10 cellular contexts compared by ENCODE assay signal in the genomic region with DNA sequence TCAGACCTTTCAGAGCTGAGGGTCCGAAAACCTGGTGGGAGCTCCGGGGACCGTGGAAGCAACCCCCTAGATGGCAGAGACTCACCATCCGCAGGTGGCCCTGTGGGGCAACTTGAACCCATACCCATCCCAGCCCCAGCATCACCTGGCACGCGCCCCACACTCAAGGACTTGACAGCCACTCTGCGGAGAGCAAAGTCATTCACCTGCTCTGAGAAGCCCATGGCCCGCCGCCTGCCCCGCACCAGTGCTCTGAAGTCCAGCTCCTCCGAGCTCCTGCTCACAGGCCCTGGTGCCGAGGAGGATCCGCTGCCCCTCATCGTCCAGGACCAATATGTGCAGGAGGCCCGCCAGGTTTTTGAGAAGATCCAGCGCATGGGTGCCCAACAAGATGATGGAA. TPM values are rescaled to one million over a fixed set of nuclear protein-coding genes. Genes with fewer than 3 reads are reported as not detected.
DNase-seq lines count a peak whose midpoint lies in the region; TF ChIP-seq lines count a peak whose summit lies in the region.
"Had no signal": no experiment of that assay in that cellular context is flagged by ENCODE, and none has a peak within 500 bp of the region (broad histone marks: within the 10 kb centered on the region; RNA-seq: fewer than 3 reads in every experiment).

No MANE protein-coding gene starts in this region.

- peak overlapping the region; percentile 98 for H3K4me2 ChIP-seq in mesenchymal stem cell (ENCODE audit: low read length, poor library complexity, severe bottlenecking)

- no peak overlapping the region for H2AFZ ChIP-seq in mesenchymal stem cell (ENCODE audit: low read depth, low read length)

- H3K27me3 ChIP-seq in mesenchymal stem cell (ENCODE audit: control insufficient read depth in 1 of 2, insufficient read depth in 1 of 2, low read length in 2 of 2) = no peaks in the 10 kb centered on the region

- no peak overlapping the region for H2BK5ac ChIP-seq in mesenchymal stem cell (ENCODE audit: low read depth, low read length, poor library complexity, severe bottlenecking)

- H3K4me3 ChIP-seq in HFF-Myc (replicated peaks; ENCODE audit: low read depth, low read length) (peak overlapping the region; percentile 56), coronary artery (peak overlapping the region; percentile 85), mesenchymal stem cell (ENCODE audit: insufficient read depth in 1 of 2, low read depth in 1 of 2, low read length in 2 of 2) (peak overlapping the region; percentile 26 to 89)
- H3K4me3 ChIP-seq: mucosa of descending colon had no signal

- no peak for TF ChIP-seq CTCF in HFF-Myc (IDR thresholded peaks at IDR 0.05; ENCODE audit: low read depth, low read length, missing control alignments)
- no peak for TF ChIP-seq CTCF in coronary artery (IDR thresholded peaks at IDR 0.05)

- H3K14ac ChIP-seq in mesenchymal stem cell (ENCODE audit: low read length in 2 of 2) = no peak overlapping the region

- 86% methylated on average over 16 of the region's 16 CpGs for WGBS in mesenchymal stem cell

- peak overlapping the region; percentile 64 to 77 for H3K18ac ChIP-seq in mesenchymal stem cell (ENCODE audit: low read depth in 1 of 2, low read length in 2 of 2)

- no peak overlapping the region for H4K8ac ChIP-seq in mesenchymal stem cell (ENCODE audit: low read length)

- H2BK15ac ChIP-seq in mesenchymal stem cell (ENCODE audit: low read depth, poor library complexity, severe bottlenecking) = no peak overlapping the region

- H3K4me1 ChIP-seq in mesenchymal stem cell (ENCODE audit: control insufficient read depth, insufficient read depth, low read depth, low read length) = peaks cover 57% of the 10 kb centered on the region

- no peak overlapping the region for H4K91ac ChIP-seq in mesenchymal stem cell (ENCODE audit: low read length)

- H2BK12ac ChIP-seq in mesenchymal stem cell (ENCODE audit: low read length in 2 of 2) = no peak overlapping the region

- peaks cover 24 to 27% of the 10 kb centered on the region in 2 experiments for H3K36me3 ChIP-seq in mesenchymal stem cell (ENCODE audit: control insufficient read depth in 1 of 2, insufficient read depth in 2 of 2, low read depth in 1 of 2, low read length in 2 of 2)

- H3K27ac ChIP-seq in coronary artery = peak overlapping the region; percentile 96 to 99
- H3K27ac ChIP-seq in mesenchymal stem cell (ENCODE audit: low read length, poor library complexity, severe bottlenecking) = peak overlapping the region; percentile 94
- peak overlapping the region; percentile 35 for H3K27ac ChIP-seq in substantia nigra (ENCODE audit: low read depth, low read length, poor library complexity, severe bottlenecking)

- H3K79me1 ChIP-seq in mesenchymal stem cell (replicated peaks; ENCODE audit: low read length, poor library complexity, severe bottlenecking) = no peaks in the 10 kb centered on the region

- H3K23ac ChIP-seq in mesenchymal stem cell (ENCODE audit: low read length in 2 of 2) = no peak overlapping the region

- peak overlapping the region; percentile 98 for H3K9ac ChIP-seq in mesenchymal stem cell (ENCODE audit: low read length)

- no peak for DNase-seq in HFF-Myc (ENCODE audit: extremely low read depth, low read depth)
- DNase-seq in coronary artery (ENCODE audit: low spot score) = no peak
- no peak for DNase-seq in mesenchymal stem cell
- DNase-seq in substantia nigra (lab: John Stamatoyannopoulos, UW) = no peak
- DNase-seq in SIG-M5 treated with dmso at 0.1 percent for 504 hours (lab: John Stamatoyannopoulos, UW; ENCODE audit: unreplicated experiment) = no peak
- no peak for DNase-seq in islet precursor cell
- no peak for DNase-seq in mucosa of gallbladder (ENCODE audit: low spot score)
- DNase-seq in activated gamma-delta T cell treated with Interleukin-2 at 50 U/mL for 16 hours = no peak
- DNase-seq: NCI-H2107 had no signal

- no peaks in the 10 kb centered on the region for H3K9me3 ChIP-seq in mesenchymal stem cell (ENCODE audit: control insufficient read depth, low read length)
- H3K9me3 ChIP-seq: mucosa of descending colon had no signal

- H2BK120ac ChIP-seq in mesenchymal stem cell (ENCODE audit: low read depth, low read length) = no peak overlapping the region

- peak overlapping the region in 1 of 2 experiments; percentile 35 for H3K4ac ChIP-seq in mesenchymal stem cell (ENCODE audit: low read depth in 1 of 2, low read length in 2 of 2)

- H2AK5ac ChIP-seq in mesenchymal stem cell (ENCODE audit: low read length, severe bottlenecking) = peak overlapping the region; percentile 9

RNA-seq across cellular contexts. Expression of a gene that starts 2.0 kb away (rescaled TPM):
- polyA plus RNA-seq in mesenchymal stem cell (2013, experiment 1 of 2) = 69.6 TPM
- polyA plus RNA-seq in mesenchymal stem cell (2013, experiment 2 of 2) = 65.7 TPM
- total RNA-seq in mucosa of gallbladder = 69.2 TPM

RNA-seq across cellular contexts. Expression of a gene that starts 37.9 kb away (rescaled TPM):
- 0.35 TPM for polyA plus RNA-seq in mesenchymal stem cell (2013, experiment 1 of 2)
- polyA plus RNA-seq in mesenchymal stem cell (2013, experiment 2 of 2) = 0.21 TPM
- total RNA-seq in mucosa of gallbladder = 2.9 TPM

Comparison
In these comparisons a context has a peak if more than half of its experiments do, and no peak if none do; other contexts are left out.
1. H3K27ac ChIP-seq: peak in every context shown above with its lines; median percentile 98 in coronary artery; 94 in mesenchymal stem cell; 35 in substantia nigra.